14 cellular contexts compared by ENCODE assay signal in the genomic region with DNA sequence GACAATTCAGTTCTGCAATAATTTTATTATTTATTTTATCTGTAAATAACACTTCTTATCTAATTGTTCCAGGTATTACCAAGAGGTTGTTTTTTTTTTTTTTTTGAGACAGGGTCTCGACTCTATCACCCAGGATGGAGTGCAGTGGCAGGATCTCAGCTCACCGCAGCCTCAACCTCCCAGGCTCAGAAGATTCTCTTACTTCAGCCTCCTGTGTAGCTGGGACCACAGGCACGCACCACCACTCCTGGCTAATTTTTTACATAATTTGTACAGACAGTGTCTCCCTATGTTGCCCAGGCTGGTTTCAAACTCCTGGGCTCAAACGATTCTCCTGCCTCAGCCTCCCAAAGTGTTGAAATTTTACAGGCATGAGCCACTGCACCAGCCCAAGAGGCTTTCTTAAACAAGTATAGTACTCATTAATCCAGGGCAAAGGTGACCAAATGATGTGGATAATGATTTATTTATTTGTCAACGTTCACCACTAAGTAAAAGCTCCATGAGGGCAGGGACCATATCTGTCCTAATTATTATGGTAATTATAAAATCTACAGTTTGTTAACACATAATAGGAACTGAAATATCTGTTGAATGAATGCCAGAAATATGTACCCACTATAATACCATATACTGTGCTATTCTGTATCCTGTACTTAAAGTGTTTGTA. TPM values are rescaled to one million over a fixed set of nuclear protein-coding genes. Genes with fewer than 3 reads are reported as not detected.
DNase-seq lines count a peak whose midpoint lies in the region; ATAC-seq and TF ChIP-seq lines count a peak whose summit lies in the region.
"Had no signal": no experiment of that assay in that cellular context is flagged by ENCODE, and none has a peak within 500 bp of the region (broad histone marks: within the 10 kb centered on the region; RNA-seq: fewer than 3 reads in every experiment).

No MANE protein-coding gene starts in this region.

- peaks cover 73% of the 10 kb centered on the region for H3K4me1 Mint-ChIP-seq in activated CD4-positive, alpha-beta T cell treated with anti-CD3 and anti-CD28 coated beads, Interleukin-2, amount 10 ng/mL, durations not matched to agents 7 days and 5 days
- H3K4me1 Mint-ChIP-seq in T-cell, result peaks cover 72 to 85% (median 83%) of the 10 kb centered on the region in 3 donors
- H3K4me1 Mint-ChIP-seq in stimulated activated naive CD8-positive, alpha-beta T cell treated with anti-CD3 and anti-CD28 coated beads, Interleukin-15, amount 100 ng/mL, for 72 hours, result peaks cover 71% of the 10 kb centered on the region

- H3K27me3 Mint-ChIP-seq in activated CD4-positive, alpha-beta T cell treated with anti-CD3 and anti-CD28 coated beads, Interleukin-2, amount 10 ng/mL, durations not matched to agents 7 days and 5 days, result no peaks in the 10 kb centered on the region
- H3K27me3 Mint-ChIP-seq in T-cell, result no peaks in the 10 kb centered on the region
- H3K27me3 Mint-ChIP-seq in stimulated activated naive CD8-positive, alpha-beta T cell treated with anti-CD3 and anti-CD28 coated beads, Interleukin-15, amount 100 ng/mL, for 72 hours, result no peaks in the 10 kb centered on the region

- no peak overlapping the region for H3K4me3 Mint-ChIP-seq in activated CD4-positive, alpha-beta T cell treated with anti-CD3 and anti-CD28 coated beads, Interleukin-2, amount 10 ng/mL, durations not matched to agents 7 days and 5 days
- H3K4me3 Mint-ChIP-seq in T-cell, result peak overlapping the region; percentile 67 to 99 (median 71)
- H3K4me3 Mint-ChIP-seq in stimulated activated naive CD8-positive, alpha-beta T cell treated with anti-CD3 and anti-CD28 coated beads, Interleukin-15, amount 100 ng/mL, for 72 hours, result peak overlapping the region; percentile 78 to 84

- POLR2A ChIA-PET in activated CD4-positive, alpha-beta T cell treated with anti-CD3 and anti-CD28 coated beads, Interleukin-2, amount 10 ng/mL, durations not matched to agents 7 days and 5 days (lab: Charles Lee), result interaction anchor here (0.9 to 2.0 kb wide), 2 partner anchors 17 to 117 kb away, joined by 3 to 6 read pairs; no protein-coding TSS in a partner anchor
- POLR2A ChIA-PET in T-cell (lab: Charles Lee), result interaction anchor here (0.6 to 3.0 kb wide), 13 partner anchors 8 to 485 kb away, joined by 3 to 27 read pairs (median 4); a partner anchor contains a TSS

- intact Hi-C loops in prostate gland (cut with DNase I), result no loop called here

- H3K36me3 ChIP-seq in fibroblast of lung (ENCODE audit: control insufficient read depth, insufficient read depth, low read length) (no peaks in the 10 kb centered on the region), prostate gland (no peaks in the 10 kb centered on the region)

- H3K36me3 Mint-ChIP-seq in activated CD4-positive, alpha-beta T cell treated with anti-CD3 and anti-CD28 coated beads, Interleukin-2, amount 10 ng/mL, durations not matched to agents 7 days and 5 days (ENCODE audit: low read depth), result peaks cover 86% of the 10 kb centered on the region
- H3K36me3 Mint-ChIP-seq in T-cell, result peaks cover 52% of the 10 kb centered on the region

- H3K9me3 ChIP-seq in fibroblast of lung (ENCODE audit: control insufficient read depth, insufficient read depth, low read depth, low read length), result no peaks in the 10 kb centered on the region
- no peaks in the 10 kb centered on the region for H3K9me3 ChIP-seq in prostate gland
- H3K9me3 ChIP-seq: testis had no signal

- 85% methylated on average over 5 of the region's 5 CpGs for WGBS in prostate gland

- TF ChIP-seq CTCF in fibroblast of lung (conservative IDR thresholded peaks at IDR 0.05 in 1 of 2, IDR thresholded peaks at IDR 0.05 in 1 of 2; ENCODE audit: low read depth in 1 of 2, low read length in 2 of 2), result no peak
- TF ChIP-seq CTCF in prostate gland (IDR thresholded peaks at IDR 0.05), result no peak

- no peaks in the 10 kb centered on the region for H4K20me1 ChIP-seq in fibroblast of lung (ENCODE audit: control insufficient read depth, extremely low read depth, insufficient read depth, low read length)

- H3K27me3 ChIP-seq in fibroblast of lung (ENCODE audit: control insufficient read depth, insufficient read depth, low read length) (no peaks in the 10 kb centered on the region), prostate gland (replicated peaks; ENCODE audit: insufficient read depth) (no peaks in the 10 kb centered on the region)
- H3K27me3 ChIP-seq: testis had no signal

- ATAC-seq in T-cell (replicated peaks in 1 of 4) (peak in 3 of 4 experiments; percentile 16 to 27 (median 24)), GM18873 (IDR thresholded peaks at IDR 0.05; ENCODE audit: low FRiP score, unreplicated experiment) (no peak)
- peak; percentile 43 for ATAC-seq in stimulated activated naive CD8-positive, alpha-beta T cell treated with anti-CD3 and anti-CD28 coated beads, Interleukin-15, amount 100 ng/mL, for 72 hours

- peak overlapping the region; percentile 40 for H3K27ac ChIP-seq in fibroblast of lung (ENCODE audit: insufficient read depth, low read length)
- no peak overlapping the region for H3K27ac ChIP-seq in prostate gland
- H3K27ac ChIP-seq: testis had no signal

- peak; percentile 58 for DNase-seq in activated CD4-positive, alpha-beta T cell treated with anti-CD3 and anti-CD28 coated beads, Interleukin-2, amount 10 ng/mL, durations not matched to agents 7 days and 5 days
- DNase-seq in activated CD4-positive, alpha-beta T cell treated with anti-CD3 and anti-CD28 coated beads, Interleukin-2, amount 50 U/mL, for 1 hour, result no peak
- DNase-seq in T-cell (peak in 5 of 34 experiments; percentile 30 to 47 (median 34)), fibroblast of lung (ENCODE audit: low read depth in 2 of 2) (no peak), prostate gland (ENCODE audit: low spot score) (no peak)
- DNase-seq in stimulated activated naive CD8-positive, alpha-beta T cell treated with anti-CD3 and anti-CD28 coated beads, Interleukin-15, amount 100 ng/mL, for 72 hours, result peak in 1 of 2 donors; percentile 38
- no peak for DNase-seq in central memory CD4-positive, alpha-beta T cell
- DNase-seq: activated CD8-positive, alpha-beta memory T cell treated with anti-CD3 and anti-CD28 coated beads for 24 hours; glutamatergic neuron; midbrain; NCI-H1930; SHP77 treated with DMSO at 0.1 percent for 48 hours; testis had no signal

- H3K9me3 Mint-ChIP-seq in activated CD4-positive, alpha-beta T cell treated with anti-CD3 and anti-CD28 coated beads, Interleukin-2, amount 10 ng/mL, durations not matched to agents 7 days and 5 days, result no peaks in the 10 kb centered on the region
- no peaks in the 10 kb centered on the region for H3K9me3 Mint-ChIP-seq in T-cell
- no peaks in the 10 kb centered on the region for H3K9me3 Mint-ChIP-seq in stimulated activated naive CD8-positive, alpha-beta T cell treated with anti-CD3 and anti-CD28 coated beads, Interleukin-15, amount 100 ng/mL, for 72 hours

- H3K27ac Mint-ChIP-seq in activated CD4-positive, alpha-beta T cell treated with anti-CD3 and anti-CD28 coated beads, Interleukin-2, amount 10 ng/mL, durations not matched to agents 7 days and 5 days, result peak overlapping the region; percentile 95
- peak overlapping the region; percentile 88 to 93 for H3K27ac Mint-ChIP-seq in T-cell
- H3K27ac Mint-ChIP-seq in stimulated activated naive CD8-positive, alpha-beta T cell treated with anti-CD3 and anti-CD28 coated beads, Interleukin-15, amount 100 ng/mL, for 72 hours, result peak overlapping the region; percentile 74 to 95

- no peak overlapping the region for H2AFZ ChIP-seq in fibroblast of lung (ENCODE audit: low read length)

- H3K4me1 ChIP-seq in fibroblast of lung (ENCODE audit: control insufficient read depth, extremely low read depth, insufficient read depth, low read length), result peaks cover 6% of the 10 kb centered on the region
- H3K4me1 ChIP-seq in prostate gland (replicated peaks), result no peaks in the 10 kb centered on the region
- H3K4me1 ChIP-seq: testis had no signal

- H3K79me2 ChIP-seq in fibroblast of lung (ENCODE audit: control insufficient read depth, insufficient read depth, low read length), result peaks cover 33% of the 10 kb centered on the region

- H3K4me3 ChIP-seq in fibroblast of lung (replicated peaks in 1 of 4; ENCODE audit: control extremely low read depth in 1 of 4, insufficient read depth in 1 of 4, low read depth in 3 of 4, low read length in 4 of 4) (no peak overlapping the region), prostate gland (no peak overlapping the region)
- H3K4me3 ChIP-seq: testis had no signal

- CTCF ChIA-PET in activated CD4-positive, alpha-beta T cell treated with anti-CD3 and anti-CD28 coated beads, Interleukin-2, amount 10 ng/mL, durations not matched to agents 7 days and 5 days (lab: Charles Lee), result interaction anchor here (0.7 to 3.3 kb wide), 7 partner anchors 12 to 132 kb away, joined by 3 to 11 read pairs (median 4); a partner anchor contains a TSS
- CTCF ChIA-PET in T-cell (lab: Charles Lee), result interaction anchor here in 1 of 2 donors (0.6 to 1.2 kb wide), 6 partner anchors 11 to 107 kb away, joined by 3 to 6 read pairs (median 4); no protein-coding TSS in a partner anchor

- no peak overlapping the region for H3K4me2 ChIP-seq in fibroblast of lung (ENCODE audit: extremely low read depth, insufficient read depth, low read length)

- TF ChIP-seq POLR2A in prostate gland (IDR thresholded peaks at IDR 0.05), result no peak

- no peak overlapping the region for H3K9ac ChIP-seq in fibroblast of lung (ENCODE audit: insufficient read depth, low read length)

RNA-seq across cellular contexts. Expression of a gene that starts 12.0 kb away (rescaled TPM):
- total RNA-seq in activated CD4-positive, alpha-beta T cell treated with anti-CD3 and anti-CD28 coated beads, Interleukin-2, amount 10 ng/mL, durations not matched to agents 7 days and 5 days, result 100 to 1,000 TPM; 329 to 403 TPM
- total RNA-seq in T-cell, result 100 to 1,000 TPM; 218 to 478 (median 248) TPM
- total RNA-seq in fibroblast of lung, result 17.2 and 43.1 TPM in 2 replicates
- polyA plus RNA-seq in fibroblast of lung, result 23.9 and 39.0 TPM in 2 replicates
- polyA plus RNA-seq in fibroblast of lung (2012), result 12.1 and 18.3 TPM in 2 replicates
- polyA minus RNA-seq in fibroblast of lung (ENCODE audit: low replicate concordance), result 3.9 and 4.0 TPM in 2 replicates
- 10 to 100 TPM; 24.6 to 25.0 TPM for total RNA-seq in prostate gland
